Comparison of ENCODE assay signal across 14 cellular contexts in genomic region chr10:43084812-43085211, GRCh38. TPM values are rescaled to one million over a fixed set of nuclear protein-coding genes. Genes with fewer than 3 reads are reported as not detected.
DNase-seq lines count a peak whose midpoint lies in the region; ATAC-seq and TF ChIP-seq lines count a peak whose summit lies in the region.
"Had no signal": no experiment of that assay in that cellular context is flagged by ENCODE, and none has a peak within 500 bp of the region (broad histone marks: within the 10 kb centered on the region; RNA-seq: fewer than 3 reads in every experiment).

No MANE protein-coding gene starts in this region.

- WGBS in right cardiac atrium: 46% methylated on average over 9 of the region's 9 CpGs
- WGBS in body of pancreas, 2 donors: 76 to 84% methylated on average over 8 to 9 of the region's 9 CpGs

- H3K27ac ChIP-seq in right cardiac atrium (ENCODE audit: low read length) (no peak overlapping the region), body of pancreas (no peak overlapping the region)
- H3K27ac ChIP-seq: C4-2B had no signal

- no peak for TF ChIP-seq POLR2A in body of pancreas (IDR thresholded peaks at IDR 0.05)

- peak; percentile 23 for DNase-seq in Right ventricle myocardium inferior (ENCODE audit: missing footprints)
- DNase-seq in right cardiac atrium: no peak
- peak; percentile 8 for DNase-seq in M059J (ENCODE audit: low read depth)
- peak; percentile 17 for DNase-seq in left kidney (ENCODE audit: low read depth, low spot score)
- no peak for DNase-seq in body of pancreas
- no peak for DNase-seq in activated CD4-positive, alpha-beta T cell treated with anti-CD3 and anti-CD28 coated beads, Interleukin-2, amount 50 U/mL, for 48 hours
- DNase-seq in T1000 (lab: John Stamatoyannopoulos, UW): no peak
- DNase-seq: 8988T; CD4-positive, alpha-beta T cell; DMS79 treated with DMSO at 0.1 percent for 48 hours; GF-D8; H9; IMR-90 had no signal

- intact Hi-C loops in Right ventricle myocardium inferior (cut with DNase I): no loop called here
- intact Hi-C loops in right cardiac atrium (cut with DNase I): no loop called here
- intact Hi-C loops in body of pancreas (cut with DNase I): no loop called here

- H3K9me3 ChIP-seq in right cardiac atrium (ENCODE audit: control insufficient read depth, low read length) (no peaks in the 10 kb centered on the region), body of pancreas (no peaks in the 10 kb centered on the region)

- H3K36me3 ChIP-seq in body of pancreas (replicated peaks in 1 of 2; ENCODE audit: insufficient read depth in 1 of 2, low read depth in 2 of 2): no peaks in the 10 kb centered on the region

- H3K4me1 ChIP-seq in right cardiac atrium (ENCODE audit: control insufficient read depth, insufficient read depth, low read length) (no peaks in the 10 kb centered on the region), body of pancreas (peaks cover 18% of the 10 kb centered on the region)

- no peak overlapping the region for H3K4me3 ChIP-seq in right cardiac atrium (ENCODE audit: low read length)
- H3K4me3 ChIP-seq in body of pancreas: no peak overlapping the region

- ATAC-seq in Right ventricle myocardium inferior (no peak), right cardiac atrium (no peak), body of pancreas (no peak)

- H3K27me3 ChIP-seq in right cardiac atrium (ENCODE audit: control insufficient read depth, insufficient read depth) (no peaks in the 10 kb centered on the region), body of pancreas (no peaks in the 10 kb centered on the region)

- TF ChIP-seq CTCF in body of pancreas (IDR thresholded peaks at IDR 0.05): no peak

RNA-seq across cellular contexts. Expression of gene RET, which starts 7.9 kb away (rescaled TPM):
- total RNA-seq in Right ventricle myocardium inferior (7.7 TPM), right cardiac atrium (under 1 TPM; 0.23 to 0.47 (median 0.33) TPM), body of pancreas (1 to 10 TPM in 1 of 2 donors, under 1 TPM in 1; 0.78 to 1.6 TPM)
- polyA plus RNA-seq in right cardiac atrium: 0.59 TPM
- 0.15 TPM in 1 of 2 replicates, not detected in the other for total RNA-seq in M059J (2014; rRNA removed; shearing (Covaris generic))
- total RNA-seq: CD4-positive, alpha-beta T cell had no signal

RNA-seq across cellular contexts. Expression of gene CSGALNACT2, which starts 53.4 kb away (rescaled TPM):
- total RNA-seq in Right ventricle myocardium inferior (8.1 TPM), right cardiac atrium (10 to 100 TPM in 3 of 4 donors, 1 to 10 TPM in 1; 10.0 to 17.2 (median 10.9) TPM), body of pancreas (1 to 10 TPM; 6.9 to 9.6 TPM)
- 5.1 TPM for polyA plus RNA-seq in right cardiac atrium
- 2.0 and 4.5 TPM in 2 replicates for total RNA-seq in M059J (2014; rRNA removed; shearing (Covaris generic))

Comparison
In these comparisons a context has a peak if more than half of its experiments do, and no peak if none do; other contexts are left out.
1. DNase-seq: peak in Right ventricle myocardium inferior (single experiment), M059J (single experiment) and left kidney (single experiment); none in right cardiac atrium (0 of 3), body of pancreas (0 of 4), activated CD4-positive, alpha-beta T cell treated with anti-CD3 and anti-CD28 coated beads, Interleukin-2, amount 50 U/mL, for 48 hours (0 of 2) and T1000 (single experiment).